Comparison of ENCODE assay signal across 12 cellular contexts in genomic region chr7:2796358-2797352, GRCh38. TPM values are rescaled to one million over a fixed set of nuclear protein-coding genes. Genes with fewer than 3 reads are reported as not detected.
DNase-seq lines count a peak whose midpoint lies in the region; ATAC-seq and TF ChIP-seq lines count a peak whose summit lies in the region.
"Had no signal": no experiment of that assay in that cellular context is flagged by ENCODE, and none has a peak within 500 bp of the region (broad histone marks: within the 10 kb centered on the region; RNA-seq: fewer than 3 reads in every experiment).

No MANE protein-coding gene starts in this region.

- DNase-seq in AG10803 (ENCODE audit: low read depth) = peak; percentile 66
- peak in 3 of 4 donors; percentile 33 to 41 (median 40) for DNase-seq in body of pancreas
- DNase-seq in right atrium auricular region (ENCODE audit: low spot score) = peak; percentile 96
- peak; percentile 69 for DNase-seq in pulmonary artery endothelial cell (ENCODE audit: low read depth, low spot score)
- no peak for DNase-seq in activated CD4-positive, alpha-beta T cell treated with anti-CD3 and anti-CD28 coated beads for 4 hours
- DNase-seq in endodermal cell = no peak
- DNase-seq in ecto neural progenitor cell (ENCODE audit: low spot score) = no peak
- DNase-seq: activated CD4-positive, alpha-beta T cell treated with anti-CD3 and anti-CD28 coated beads for 48 hours; activated naive CD8-positive, alpha-beta T cell treated with anti-CD3 and anti-CD28 coated beads, Interleukin-2, amount 10 ng/mL, durations not matched to agents 7 days and 5 days; NCI-H1105 treated with DMSO at 0.1 percent for 48 hours had no signal

- no peaks in the 10 kb centered on the region for H3K9me3 Mint-ChIP-seq in endodermal cell
- H3K9me3 Mint-ChIP-seq: activated naive CD8-positive, alpha-beta T cell treated with anti-CD3 and anti-CD28 coated beads, Interleukin-2, amount 10 ng/mL, durations not matched to agents 7 days and 5 days had no signal

- peak overlapping the region in 2 of 4 donors; percentile 6 to 16 for H3K27ac ChIP-seq in body of pancreas
- H3K27ac ChIP-seq in right atrium auricular region = peak overlapping the region; percentile 63 to 86
- H3K27ac ChIP-seq in endodermal cell (ENCODE audit: low read depth, low read length) = no peak overlapping the region

- peaks cover 31% of the 10 kb centered on the region for H3K36me3 Mint-ChIP-seq in endodermal cell (ENCODE audit: low read depth)

- peak overlapping the region; percentile 14; the same call in 1 of the 2 replicates for H3K4me3 ChIP-seq in AG10803 (ENCODE audit: low read length)
- no peak overlapping the region for H3K4me3 ChIP-seq in body of pancreas
- H3K4me3 ChIP-seq in right atrium auricular region = no peak overlapping the region
- H3K4me3 ChIP-seq in endodermal cell (ENCODE audit: low read length) = no peak overlapping the region

- H3K27ac Mint-ChIP-seq in endodermal cell = no peak overlapping the region
- H3K27ac Mint-ChIP-seq: activated naive CD8-positive, alpha-beta T cell treated with anti-CD3 and anti-CD28 coated beads, Interleukin-2, amount 10 ng/mL, durations not matched to agents 7 days and 5 days; B cell had no signal

- no peak for TF ChIP-seq POLR2A in body of pancreas (IDR thresholded peaks at IDR 0.05)

- peaks cover 21% of the 10 kb centered on the region for H3K4me1 Mint-ChIP-seq in endodermal cell

- peaks cover 13% of the 10 kb centered on the region for H3K4me1 ChIP-seq in body of pancreas
- peaks cover 0 to 39% of the 10 kb centered on the region in 2 donors for H3K4me1 ChIP-seq in right atrium auricular region
- H3K4me1 ChIP-seq in endodermal cell (ENCODE audit: control insufficient read depth, insufficient read depth, low read length) = no peaks in the 10 kb centered on the region

- H3K27me3 Mint-ChIP-seq in endodermal cell (ENCODE audit: insufficient read depth) = no peaks in the 10 kb centered on the region
- H3K27me3 Mint-ChIP-seq: activated naive CD8-positive, alpha-beta T cell treated with anti-CD3 and anti-CD28 coated beads, Interleukin-2, amount 10 ng/mL, durations not matched to agents 7 days and 5 days; B cell had no signal

- intact Hi-C loops in body of pancreas (cut with DNase I) = no loop called here

- no peak overlapping the region for H3K4me3 Mint-ChIP-seq in endodermal cell
- H3K4me3 Mint-ChIP-seq: activated naive CD8-positive, alpha-beta T cell treated with anti-CD3 and anti-CD28 coated beads, Interleukin-2, amount 10 ng/mL, durations not matched to agents 7 days and 5 days; B cell had no signal

- 85 to 87% methylated on average over 20 of the region's 20 CpGs for WGBS in body of pancreas, 2 donors
- WGBS in endodermal cell (ENCODE audit: insufficient coverage in 1 of 2, insufficient read length in 1 of 2), 2 experiments = 95% methylated on average over 18 to 20 of the region's 20 CpGs

- TF ChIP-seq CTCF in AG10803 (conservative IDR thresholded peaks at IDR 0.05; ENCODE audit: low read length) (no peak), body of pancreas (IDR thresholded peaks at IDR 0.05) (no peak), right atrium auricular region (IDR thresholded peaks at IDR 0.05) (no peak), endodermal cell (conservative IDR thresholded peaks at IDR 0.05) (no peak)

- H3K27me3 ChIP-seq in body of pancreas = no peaks in the 10 kb centered on the region
- no peaks in the 10 kb centered on the region for H3K27me3 ChIP-seq in right atrium auricular region
- no peaks in the 10 kb centered on the region for H3K27me3 ChIP-seq in endodermal cell (ENCODE audit: control insufficient read depth, insufficient read depth, low read length, poor library complexity, severe bottlenecking)

- no peak overlapping the region for H3K9ac ChIP-seq in endodermal cell (ENCODE audit: extremely low read depth, low read length, poor library complexity, severe bottlenecking)

- ATAC-seq in body of pancreas (peak; percentile 47), GM21515 (IDR thresholded peaks at IDR 0.05; ENCODE audit: unreplicated experiment) (no peak)

- H3K9me3 ChIP-seq in body of pancreas = no peaks in the 10 kb centered on the region
- no peaks in the 10 kb centered on the region for H3K9me3 ChIP-seq in right atrium auricular region
- no peaks in the 10 kb centered on the region for H3K9me3 ChIP-seq in endodermal cell (ENCODE audit: control insufficient read depth, low read length)

- peaks cover 0 to 9% of the 10 kb centered on the region in 2 donors for H3K36me3 ChIP-seq in body of pancreas (replicated peaks in 1 of 2; ENCODE audit: insufficient read depth in 1 of 2, low read depth in 2 of 2)
- peaks cover 27% of the 10 kb centered on the region for H3K36me3 ChIP-seq in right atrium auricular region
- peaks cover 33% of the 10 kb centered on the region for H3K36me3 ChIP-seq in endodermal cell (ENCODE audit: control insufficient read depth, insufficient read depth, low read length)

RNA-seq across cellular contexts. Expression of gene GNA12, which starts 47.5 kb away (rescaled TPM):
- 10 to 100 TPM; 12.2 to 17.5 TPM for total RNA-seq in body of pancreas
- total RNA-seq in right atrium auricular region = 10 to 100 TPM; 26.3 to 38.8 TPM
- 20.4 and 31.0 TPM in 2 replicates for total RNA-seq in pulmonary artery endothelial cell
- 10 to 100 TPM; 55.0 to 64.7 TPM for total RNA-seq in endodermal cell
- polyA plus RNA-seq in endodermal cell (2013, experiment 1 of 2) = 45.7 TPM
- polyA plus RNA-seq in endodermal cell (2013, experiment 2 of 2) = 44.9 TPM

Comparison
In these comparisons a context has a peak if more than half of its experiments do, and no peak if none do; other contexts are left out.
1. DNase-seq: peak in AG10803 (single experiment), body of pancreas (3 of 4), right atrium auricular region (single experiment) and pulmonary artery endothelial cell (single experiment); none in activated CD4-positive, alpha-beta T cell treated with anti-CD3 and anti-CD28 coated beads for 4 hours (0 of 2), endodermal cell (single experiment) and ecto neural progenitor cell (single experiment).